ENCODE assay signal across 1 cellular context in genomic region chr18:74402806-74403433, GRCh38.
TF ChIP-seq lines count a peak whose summit lies in the region.

No MANE protein-coding gene starts in this region.

TF ChIP-seq in HepG2, 621 proteins besides CTCF, POLR2A, EP300 and RAD21:
- no peak for TF ChIP-seq ZNF225 (CRISPR knock-in tag; IDR thresholded peaks at IDR 0.05)
- TF ChIP-seq HINFP (CRISPR knock-in tag; IDR thresholded peaks at IDR 0.05; ENCODE audit: low read depth): no peak
- no peak for TF ChIP-seq FOXA1 (IDR thresholded peaks at IDR 0.05)
- no peak for TF ChIP-seq FOXA1 (CRISPR knock-in tag; IDR thresholded peaks at IDR 0.05)
- TF ChIP-seq SMYD3 (CRISPR knock-in tag; IDR thresholded peaks at IDR 0.05): no peak
- no peak for TF ChIP-seq KDM3A (CRISPR knock-in tag; IDR thresholded peaks at IDR 0.05; ENCODE audit: low read depth)
- no peak for TF ChIP-seq ZNF7 (CRISPR knock-in tag; IDR thresholded peaks at IDR 0.05)
- no peak for TF ChIP-seq YEATS4 (CRISPR knock-in tag; IDR thresholded peaks at IDR 0.05; ENCODE audit: borderline replicate concordance)
- no peak for TF ChIP-seq RERE (CRISPR knock-in tag; IDR thresholded peaks at IDR 0.05; ENCODE audit: low read depth)
- TF ChIP-seq FOXO4 (CRISPR knock-in tag; conservative IDR thresholded peaks at IDR 0.05): no peak
- TF ChIP-seq ZSCAN30 (CRISPR knock-in tag; IDR thresholded peaks at IDR 0.05): no peak
- TF ChIP-seq KLF15 (CRISPR knock-in tag; IDR thresholded peaks at IDR 0.05; ENCODE audit: borderline replicate concordance): no peak
- no peak for TF ChIP-seq ATF1 (CRISPR knock-in tag; IDR thresholded peaks at IDR 0.05)
- TF ChIP-seq ZBTB25 (CRISPR knock-in tag; IDR thresholded peaks at IDR 0.05): no peak
- TF ChIP-seq ZBTB21 (CRISPR knock-in tag; IDR thresholded peaks at IDR 0.05): no peak
- TF ChIP-seq DMTF1 (CRISPR knock-in tag; IDR thresholded peaks at IDR 0.05): no peak
